8 cellular contexts compared by ENCODE assay signal in the genomic region with DNA sequence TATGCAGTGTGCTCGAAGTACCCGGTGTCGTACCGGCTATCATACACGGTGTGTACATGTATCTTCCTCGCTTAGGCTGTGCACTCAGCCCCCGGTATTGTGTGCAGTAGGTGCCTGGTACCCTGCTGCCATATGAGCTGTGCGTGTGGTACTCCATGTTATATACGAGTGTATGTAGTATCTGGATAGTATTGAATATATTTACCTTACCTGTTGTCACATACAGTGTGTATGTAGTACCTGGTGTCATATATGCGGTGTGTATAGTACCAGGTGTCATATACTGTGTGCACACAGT.
A peak's percentile ranks its signal among the peaks of the same experiment; 100 is the strongest.
DNase-seq lines count a peak whose midpoint lies in the region; ATAC-seq lines count a peak whose summit lies in the region.

No MANE protein-coding gene starts in this region.

- H3K36me3 ChIP-seq in HUES6 (ENCODE audit: control insufficient read depth, insufficient read depth, low read length), result no peaks in the 10 kb centered on the region
- no peaks in the 10 kb centered on the region for H3K36me3 ChIP-seq in mucosa of rectum (ENCODE audit: control insufficient read depth in 2 of 2, insufficient read depth in 2 of 2, low read length in 2 of 2)

- no peak for ATAC-seq in GM19467 (IDR thresholded peaks at IDR 0.05; ENCODE audit: unreplicated experiment)

- H3K9me3 ChIP-seq in HUES6 (ENCODE audit: control insufficient read depth, insufficient read depth, low read depth, low read length) (no peaks in the 10 kb centered on the region), mucosa of rectum (ENCODE audit: control insufficient read depth in 2 of 2, low read length in 2 of 2) (no peaks in the 10 kb centered on the region)

- DNase-seq in NCI-H1105 treated with DMSO at 0.1 percent for 48 hours (lab: John Stamatoyannopoulos, UW) (peak; percentile 33), NCI-H1105 (lab: John Stamatoyannopoulos, UW) (no peak), caudate nucleus (lab: John Stamatoyannopoulos, UW) (peak in 1 of 61 donors; percentile 52), retina (no peak), DMS 273 (lab: John Stamatoyannopoulos, UW; ENCODE audit: unreplicated experiment) (no peak)

- H3K27me3 ChIP-seq in HUES6 (ENCODE audit: control insufficient read depth, insufficient read depth, low read length), result peaks cover 22% of the 10 kb centered on the region
- H3K27me3 ChIP-seq in mucosa of rectum (ENCODE audit: control insufficient read depth in 2 of 2, insufficient read depth in 2 of 2, low read length in 2 of 2), result no peaks in the 10 kb centered on the region

- peak overlapping the region; percentile 88 for H3K9ac ChIP-seq in HUES6 (ENCODE audit: low read length)
- H3K9ac ChIP-seq in mucosa of rectum (ENCODE audit: low read depth in 1 of 2, low read length in 2 of 2), result peak overlapping the region; percentile 87 to 99

- H3K4me3 ChIP-seq in HUES6 (ENCODE audit: low read depth, low read length), result peak overlapping the region; percentile 84
- peak overlapping the region; percentile 86 to 98 for H3K4me3 ChIP-seq in mucosa of rectum (ENCODE audit: low read length in 2 of 2)

- H3K4me1 ChIP-seq in HUES6 (ENCODE audit: control insufficient read depth, insufficient read depth, low read length) (peaks cover 18% of the 10 kb centered on the region), mucosa of rectum (ENCODE audit: control insufficient read depth in 2 of 2, insufficient read depth in 2 of 2, low read length in 2 of 2) (peaks cover 16 to 20% of the 10 kb centered on the region in 2 donors)

- H3K27ac ChIP-seq in HUES6 (ENCODE audit: low read depth, low read length) (no peak overlapping the region), caudate nucleus (ENCODE audit: low read depth, low read length) (peak overlapping the region; percentile 44), mucosa of rectum (ENCODE audit: low read depth in 2 of 2, low read length in 2 of 2) (peak overlapping the region; percentile 92 to 97)
